In genomic region chr14:81178063-81178462, GRCh38 we compare ENCODE assay signal across 10 cellular contexts. TPM values are rescaled to one million over a fixed set of nuclear protein-coding genes. Genes with fewer than 3 reads are reported as not detected.
DNase-seq lines count a peak whose midpoint lies in the region; ATAC-seq, FAIRE-seq and TF ChIP-seq lines count a peak whose summit lies in the region.
"Had no signal": no experiment of that assay in that cellular context is flagged by ENCODE, and none has a peak within 500 bp of the region (broad histone marks: within the 10 kb centered on the region; RNA-seq: fewer than 3 reads in every experiment).

No MANE protein-coding gene starts in this region.

- DNase-seq in OCI-LY7 (ENCODE audit: low spot score) (no peak), renal cortical epithelial cell (ENCODE audit: low read depth) (peak; percentile 9), GM13977 (ENCODE audit: low spot score) (no peak), frontal cortex (ENCODE audit: low spot score in 2 of 2) (no peak), NCI-H146 treated with DMSO at 0.1 percent for 48 hours (lab: John Stamatoyannopoulos, UW; ENCODE audit: unreplicated experiment) (no peak), NCI-H82 (lab: John Stamatoyannopoulos, UW) (no peak)
- DNase-seq: DMS79 treated with DMSO at 0.1 percent for 48 hours, occipital lobe had no signal

- no peaks in the 10 kb centered on the region for H4K20me1 ChIP-seq in OCI-LY7 (ENCODE audit: insufficient read depth, low read length)

- POLR2A ChIA-PET in OCI-LY7 (lab: Charles Lee) = interaction anchor here (0.6 to 1.4 kb wide), 9 partner anchors 10 to 277 kb away, joined by 3 to 5 read pairs (median 3); no protein-coding TSS in a partner anchor

- H3K79me2 ChIP-seq in OCI-LY7 (ENCODE audit: insufficient read depth, low read depth, low read length) = peaks cover 13% of the 10 kb centered on the region; the same call in 1 of the 2 replicates

- peak overlapping the region; percentile 18 for H3K27ac ChIP-seq in OCI-LY7 (ENCODE audit: low read depth, low read length, poor library complexity, severe bottlenecking)

- no peak overlapping the region for H3K4me3 ChIP-seq in OCI-LY7 (ENCODE audit: low read depth, low read length, poor library complexity, severe bottlenecking)

- no TSS peak for BruUV-seq in OCI-LY7 (replicated peaks; lab: Mats Ljungman, UMichigan)

- H3K4me1 ChIP-seq in OCI-LY7 (ENCODE audit: insufficient read depth, low read length, poor library complexity, severe bottlenecking) = peaks cover 51% of the 10 kb centered on the region

- FAIRE-seq in frontal cortex (lab: Jason Lieb, UNC) = no peak

- no peak for TF ChIP-seq CTCF in OCI-LY7 (conservative IDR thresholded peaks at IDR 0.05; ENCODE audit: low read length)
- TF ChIP-seq CTCF in GM13977 (IDR thresholded peaks at IDR 0.05; ENCODE audit: extremely low read depth, insufficient read depth, missing control alignments) = no peak

- CTCF ChIA-PET in OCI-LY7 (lab: Charles Lee; ENCODE audit: unreplicated experiment) = no interaction called here

- in situ Hi-C loops in GM13977 (cut with MboI; ENCODE audit: low pct_unique_long_range_greater_than_20kb, low sequenced_read_pairs, unreplicated experiment) = no loop called here

- H3K9me3 ChIP-seq in OCI-LY7 (ENCODE audit: low read length) = no peaks in the 10 kb centered on the region

- intact Hi-C loops in OCI-LY7 (cut with micrococcal nuclease; ENCODE audit: unreplicated experiment) = no loop called here

- no peaks in the 10 kb centered on the region for H3K9me2 ChIP-seq in OCI-LY7 (ENCODE audit: insufficient read depth, low read length)

- H3K4me2 ChIP-seq in OCI-LY7 (ENCODE audit: low read length) = peak overlapping the region; percentile 24

- H2AFZ ChIP-seq in OCI-LY7 (ENCODE audit: low read length) = no peak overlapping the region

- ATAC-seq in GM18907 (IDR thresholded peaks at IDR 0.05; ENCODE audit: unreplicated experiment) (peak; percentile 60), HG02870 (IDR thresholded peaks at IDR 0.05; ENCODE audit: unreplicated experiment) (peak; percentile 60)

- peaks cover 84% of the 10 kb centered on the region for H3K36me3 ChIP-seq in OCI-LY7 (ENCODE audit: insufficient read depth, low read length)

RNA-seq across cellular contexts. Expression of gene GTF2A1, which starts 42.7 kb away (rescaled TPM):
- total RNA-seq in OCI-LY7 (2014; rRNA removed; shearing (Covaris generic)) = 32.5 and 35.1 TPM in 2 replicates
- total RNA-seq in OCI-LY7 (2022) (69.8 and 70.6 TPM in 2 replicates), renal cortical epithelial cell (18.4 and 30.4 TPM in 2 replicates), frontal cortex (63.2 TPM)
